ENCODE assay signal across 1 cellular context in the genomic region with DNA sequence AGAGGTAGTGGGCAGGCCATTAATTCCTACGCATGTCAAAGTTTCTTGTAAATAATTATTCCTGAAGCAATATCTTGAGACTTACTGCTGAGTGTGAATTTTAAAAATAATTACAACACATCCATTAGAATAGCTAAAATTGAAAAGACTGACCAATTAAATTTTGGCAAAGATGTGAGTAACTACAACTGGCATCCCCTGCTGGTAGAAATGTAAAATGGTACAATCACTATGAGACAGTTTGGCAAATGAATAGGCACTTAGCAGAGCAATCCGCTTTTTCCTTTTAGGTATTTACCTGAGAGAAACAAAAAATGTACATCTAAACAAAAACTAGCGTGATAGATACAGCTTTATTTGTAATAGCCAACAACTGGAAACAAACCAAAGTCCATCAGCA.
TF ChIP-seq lines count a peak whose summit lies in the region.

No MANE protein-coding gene starts in this region.

TF ChIP-seq in IMR-90, 13 proteins besides CTCF, POLR2A, EP300 and RAD21 (continued from another document):
- TF ChIP-seq, protein P1, sequence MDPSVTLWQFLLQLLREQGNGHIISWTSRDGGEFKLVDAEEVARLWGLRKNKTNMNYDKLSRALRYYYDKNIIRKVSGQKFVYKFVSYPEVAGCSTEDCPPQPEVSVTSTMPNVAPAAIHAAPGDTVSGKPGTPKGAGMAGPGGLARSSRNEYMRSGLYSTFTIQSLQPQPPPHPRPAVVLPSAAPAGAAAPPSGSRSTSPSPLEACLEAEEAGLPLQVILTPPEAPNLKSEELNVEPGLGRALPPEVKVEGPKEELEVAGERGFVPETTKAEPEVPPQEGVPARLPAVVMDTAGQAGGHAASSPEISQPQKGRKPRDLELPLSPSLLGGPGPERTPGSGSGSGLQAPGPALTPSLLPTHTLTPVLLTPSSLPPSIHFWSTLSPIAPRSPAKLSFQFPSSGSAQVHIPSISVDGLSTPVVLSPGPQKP (IDR thresholded peaks at IDR 0.05; ENCODE audit: borderline replicate concordance, low read depth, low read length), result no peak
- TF ChIP-seq BHLHE40 (IDR thresholded peaks at IDR 0.05; ENCODE audit: low read depth, low read length) (no peak), SMC3 (IDR thresholded peaks at IDR 0.05; ENCODE audit: low read depth, low read length) (no peak), FOS (IDR thresholded peaks at IDR 0.05; ENCODE audit: low read depth, low read length) (no peak), NFE2L2 (IDR thresholded peaks at IDR 0.05; ENCODE audit: low read depth, low read length) (no peak)
